In genomic region chr11:28245131-28245530, GRCh38 we compare ENCODE assay signal across 17 cellular contexts.
DNase-seq lines count a peak whose midpoint lies in the region; ATAC-seq and TF ChIP-seq lines count a peak whose summit lies in the region.
"Had no signal": no experiment of that assay in that cellular context is flagged by ENCODE, and none has a peak within 500 bp of the region (broad histone marks: within the 10 kb centered on the region; RNA-seq: fewer than 3 reads in every experiment).

No MANE protein-coding gene starts in this region.

- peaks cover 21% of the 10 kb centered on the region for H3K4me1 ChIP-seq in KMS-11 (ENCODE audit: low read depth, poor library complexity, severe bottlenecking)
- H3K4me1 ChIP-seq in mesenchymal stem cell (ENCODE audit: control insufficient read depth, insufficient read depth, low read depth, low read length) = peaks cover 2% of the 10 kb centered on the region
- no peaks in the 10 kb centered on the region for H3K4me1 ChIP-seq in spleen
- H3K4me1 ChIP-seq: BE2C, Peyer's patch had no signal

- H3K4me3 ChIP-seq in KMS-11 (IDR thresholded peaks at IDR 0.05; ENCODE audit: insufficient read depth, low read depth, low read length) (no peak overlapping the region), mesenchymal stem cell (ENCODE audit: insufficient read depth in 1 of 2, low read depth in 1 of 2, low read length in 2 of 2) (no peak overlapping the region), spleen (no peak overlapping the region)
- H3K4me3 ChIP-seq: K562, Peyer's patch had no signal

- no peaks in the 10 kb centered on the region for H3K9me3 ChIP-seq in mesenchymal stem cell (ENCODE audit: control insufficient read depth, low read length)
- H3K9me3 ChIP-seq in spleen = peaks cover 0 to 7% (median 0%) of the 10 kb centered on the region in 8 donors
- H3K9me3 ChIP-seq: BE2C, Peyer's patch had no signal

- no peak overlapping the region for H2BK15ac ChIP-seq in mesenchymal stem cell (ENCODE audit: low read depth, poor library complexity, severe bottlenecking)

- H3K27me3 ChIP-seq in KMS-11 (ENCODE audit: insufficient read depth, low read depth) = no peaks in the 10 kb centered on the region
- H3K27me3 ChIP-seq in mesenchymal stem cell (ENCODE audit: control insufficient read depth in 1 of 2, insufficient read depth in 1 of 2, low read length in 2 of 2) = no peaks in the 10 kb centered on the region
- no peaks in the 10 kb centered on the region for H3K27me3 ChIP-seq in spleen (replicated peaks in 1 of 7)
- H3K27me3 ChIP-seq: BE2C, Peyer's patch had no signal

- no peak overlapping the region for H2BK120ac ChIP-seq in mesenchymal stem cell (ENCODE audit: low read depth, low read length)

- no peaks in the 10 kb centered on the region for H3K79me2 ChIP-seq in KMS-11 (ENCODE audit: insufficient read depth, low read depth)

- H4K91ac ChIP-seq in mesenchymal stem cell (ENCODE audit: low read length) = no peak overlapping the region

- no peaks in the 10 kb centered on the region for H3K36me3 ChIP-seq in KMS-11 (ENCODE audit: insufficient read depth)
- no peaks in the 10 kb centered on the region for H3K36me3 ChIP-seq in mesenchymal stem cell (ENCODE audit: control insufficient read depth in 1 of 2, insufficient read depth in 2 of 2, low read depth in 1 of 2, low read length in 2 of 2)
- H3K36me3 ChIP-seq in spleen = peaks cover 0 to 4% (median 0%) of the 10 kb centered on the region in 6 donors
- H3K36me3 ChIP-seq: BE2C, Peyer's patch had no signal

- H2AFZ ChIP-seq in KMS-11 (ENCODE audit: low read depth) (no peak overlapping the region), mesenchymal stem cell (ENCODE audit: low read depth, low read length) (no peak overlapping the region)

- WGBS in mesenchymal stem cell = 100% methylated on average over 1 of the region's 2 CpGs
- WGBS in spleen, 5 donors = 81 to 94% (median 91%) methylated on average over 2 of the region's 2 CpGs

- TF ChIP-seq CTCF in KMS-11 (conservative IDR thresholded peaks at IDR 0.05; ENCODE audit: low read depth, low read length) (no peak), spleen (IDR thresholded peaks at IDR 0.05 in 8 of 11, conservative IDR thresholded peaks at IDR 0.05 in 3 of 11) (no peak)

- no peaks in the 10 kb centered on the region for H4K20me1 ChIP-seq in KMS-11 (ENCODE audit: insufficient read depth)

- peak; percentile 20 for DNase-seq in AG20443 (ENCODE audit: low spot score)
- DNase-seq in astrocyte of the hippocampus (ENCODE audit: low read depth, low spot score) = peak; percentile 58
- no peak for DNase-seq in mesenchymal stem cell
- DNase-seq in NCI-H524 treated with DMSO at 0.1 percent for 48 hours (lab: John Stamatoyannopoulos, UW) = no peak
- no peak for DNase-seq in stimulated activated naive CD8-positive, alpha-beta T cell treated with anti-CD3 and anti-CD28 coated beads, Interleukin-15, Interleukin-2, amounts not matched to agents 100 U/mL and 50 U/mL, for 24 hours
- no peak for DNase-seq in spleen
- DNase-seq in DMS153 treated with DMSO at 0.1 percent for 48 hours (lab: John Stamatoyannopoulos, UW; ENCODE audit: unreplicated experiment) = no peak
- DNase-seq: BE2C, DMS79, NCI-H1105, NCI-H2081, NCI-H2171, NCI-H345, NCI-H524, Peyer's patch had no signal

- no peak overlapping the region for H4K8ac ChIP-seq in mesenchymal stem cell (ENCODE audit: low read length)

- intact Hi-C loops in spleen (cut with DNase I; ENCODE audit: low total_unique reads) = no loop called here

- H3K79me1 ChIP-seq in mesenchymal stem cell (replicated peaks; ENCODE audit: low read length, poor library complexity, severe bottlenecking) = peaks cover 6% of the 10 kb centered on the region

- H3K9ac ChIP-seq in KMS-11 (no peak overlapping the region), mesenchymal stem cell (ENCODE audit: low read length) (no peak overlapping the region)

- no peak overlapping the region for H2BK12ac ChIP-seq in mesenchymal stem cell (ENCODE audit: low read length in 2 of 2)

- ATAC-seq in stimulated activated naive CD8-positive, alpha-beta T cell treated with anti-CD3 and anti-CD28 coated beads, Interleukin-15, Interleukin-2, amounts not matched to agents 100 U/mL and 50 U/mL, for 24 hours = no peak
- ATAC-seq: K562 had no signal

- TF ChIP-seq POLR2A in spleen (IDR thresholded peaks at IDR 0.05) = no peak

- H3K4me2 ChIP-seq in KMS-11 = peak overlapping the region; percentile 13; the same call in 1 of the 2 replicates
- no peak overlapping the region for H3K4me2 ChIP-seq in mesenchymal stem cell (ENCODE audit: low read length, poor library complexity, severe bottlenecking)

- H3K18ac ChIP-seq in mesenchymal stem cell (ENCODE audit: low read depth in 1 of 2, low read length in 2 of 2) = no peak overlapping the region

- no peak overlapping the region for H3K14ac ChIP-seq in mesenchymal stem cell (ENCODE audit: low read length in 2 of 2)

- H3K4ac ChIP-seq in mesenchymal stem cell (ENCODE audit: low read depth in 1 of 2, low read length in 2 of 2) = no peak overlapping the region

- H3K23ac ChIP-seq in mesenchymal stem cell (ENCODE audit: low read length in 2 of 2) = no peak overlapping the region

- H3K27ac ChIP-seq in KMS-11 (no peak overlapping the region; the same call in 1 of the 2 replicates), mesenchymal stem cell (ENCODE audit: low read length, poor library complexity, severe bottlenecking) (peak overlapping the region; percentile 41), spleen (no peak overlapping the region)
- H3K27ac ChIP-seq: Peyer's patch had no signal

- no peak overlapping the region for H2AK5ac ChIP-seq in mesenchymal stem cell (ENCODE audit: low read length, severe bottlenecking)

- no peak overlapping the region for H2BK5ac ChIP-seq in mesenchymal stem cell (ENCODE audit: low read depth, low read length, poor library complexity, severe bottlenecking)

Comparison
In these comparisons a context has a peak if more than half of its experiments do, and no peak if none do; other contexts are left out.
1. DNase-seq: peak in AG20443 (single experiment) and astrocyte of the hippocampus (single experiment); none in mesenchymal stem cell (single experiment), NCI-H524 treated with DMSO at 0.1 percent for 48 hours (single experiment), stimulated activated naive CD8-positive, alpha-beta T cell treated with anti-CD3 and anti-CD28 coated beads, Interleukin-15, Interleukin-2, amounts not matched to agents 100 U/mL and 50 U/mL, for 24 hours (single experiment), spleen (single experiment) and DMS153 treated with DMSO at 0.1 percent for 48 hours (single experiment).